1 cellular context compared by ENCODE assay signal in the genomic region with DNA sequence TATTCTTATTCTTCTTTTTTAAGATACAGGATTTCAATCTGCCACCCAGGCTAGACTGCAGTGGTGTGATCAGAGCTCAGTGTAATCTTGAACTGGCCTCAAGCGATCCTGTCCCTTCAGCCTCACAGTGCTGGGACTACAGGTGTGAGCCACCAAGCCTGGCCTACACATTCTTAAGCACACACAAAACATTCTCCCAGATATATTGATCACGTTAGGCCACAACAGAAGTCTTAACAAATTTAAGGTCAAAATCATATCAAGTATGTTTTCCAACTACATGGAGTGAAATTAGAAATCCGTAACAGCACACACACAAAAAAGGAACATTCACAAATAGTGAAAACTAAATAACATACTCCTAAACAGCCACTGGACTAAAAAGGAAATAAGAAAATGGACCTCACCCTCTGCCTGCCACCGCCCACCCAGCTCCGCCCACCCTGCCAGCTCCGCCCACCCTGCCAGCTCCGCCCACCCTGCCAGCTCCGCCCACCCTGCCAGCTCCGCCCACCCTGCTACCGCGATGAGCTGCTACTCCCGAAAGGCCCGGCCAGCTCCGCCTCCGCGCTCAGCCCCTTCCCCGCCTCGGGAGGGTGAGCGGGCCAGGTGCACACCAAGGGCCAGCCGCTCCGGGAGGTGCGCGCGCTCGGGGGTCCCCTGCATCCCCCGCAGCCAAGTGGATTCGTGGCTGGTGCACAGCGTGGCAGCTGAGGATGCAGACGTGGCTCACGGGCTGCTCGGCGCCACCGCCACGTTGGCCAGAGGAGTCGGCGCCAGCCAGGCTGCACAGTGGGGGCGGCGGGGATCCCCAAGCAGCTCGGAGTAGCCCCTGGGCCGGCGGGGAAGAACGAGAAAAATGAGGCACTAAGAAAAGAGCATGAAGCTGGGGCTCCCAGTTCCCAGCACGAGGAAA.
TF ChIP-seq lines count a peak whose summit lies in the region.

No MANE protein-coding gene starts in this region.

TF ChIP-seq in HepG2, 621 proteins besides CTCF, POLR2A, EP300 and RAD21 (continued from another document and continues in another):
- TF ChIP-seq MEIS1 (CRISPR knock-in tag; IDR thresholded peaks at IDR 0.05; ENCODE audit: borderline replicate concordance) (peak; percentile 19; the same call in 1 of the 2 replicates), NR3C1 (CRISPR knock-in tag; IDR thresholded peaks at IDR 0.05) (peak; percentile 92; the same call in 1 of the 2 replicates), ZNF3 (CRISPR knock-in tag; IDR thresholded peaks at IDR 0.05) (no peak), AGO1 (IDR thresholded peaks at IDR 0.05; ENCODE audit: low read depth, low read length, poor library complexity, severe bottlenecking) (peak; percentile 77), TCF12 (IDR thresholded peaks at IDR 0.05) (no peak), TCF12 (CRISPR knock-in tag; IDR thresholded peaks at IDR 0.05) (0 out of 2 replicates have a peak, but pooled peaks have one; percentile 64), YEATS2 (CRISPR knock-in tag; IDR thresholded peaks at IDR 0.05; ENCODE audit: borderline replicate concordance) (peak; percentile 75), ZNF766 (CRISPR knock-in tag; IDR thresholded peaks at IDR 0.05; ENCODE audit: borderline replicate concordance) (peak; percentile 73; the same call in 1 of the 2 replicates), ZFP82 (CRISPR knock-in tag; IDR thresholded peaks at IDR 0.05; ENCODE audit: borderline replicate concordance) (peak; percentile 78; the same call in 1 of the 2 replicates), MAZ (IDR thresholded peaks at IDR 0.05; ENCODE audit: borderline replicate concordance, low read depth, low read length) (peak; percentile 43; the same call in 1 of the 2 replicates), MAZ (CRISPR knock-in tag; IDR thresholded peaks at IDR 0.05; ENCODE audit: low read depth) (peak; percentile 71; the same call in 1 of the 2 replicates), ZNF263 (CRISPR knock-in tag; IDR thresholded peaks at IDR 0.05) (peak; percentile 60), SAP130 (CRISPR knock-in tag; IDR thresholded peaks at IDR 0.05; ENCODE audit: low read depth) (peak; percentile 86), PRMT3 (CRISPR knock-in tag; IDR thresholded peaks at IDR 0.05; ENCODE audit: borderline replicate concordance, low read depth) (peak; percentile 75; the same call in 1 of the 2 replicates), MTF2 (CRISPR knock-in tag; IDR thresholded peaks at IDR 0.05; ENCODE audit: borderline replicate concordance) (peak; percentile 98), TARDBP (CRISPR knock-in tag; IDR thresholded peaks at IDR 0.05) (peak; percentile 77; the same call in 1 of the 2 replicates), ZNF136 (CRISPR knock-in tag; IDR thresholded peaks at IDR 0.05; ENCODE audit: low read depth) (peak; percentile 60; the same call in 1 of the 2 replicates), NFKB2 (CRISPR knock-in tag; IDR thresholded peaks at IDR 0.05; ENCODE audit: borderline replicate concordance) (peak; percentile 80; the same call in 1 of the 2 replicates), ZNF441 (CRISPR knock-in tag; IDR thresholded peaks at IDR 0.05; ENCODE audit: borderline replicate concordance) (0 out of 2 replicates have a peak, but pooled peaks have one; percentile 53), SYNCRIP (IDR thresholded peaks at IDR 0.05; ENCODE audit: insufficient read depth, low read depth, low read length) (no peak), RARA (CRISPR knock-in tag; IDR thresholded peaks at IDR 0.05) (peak; percentile 25; the same call in 1 of the 2 replicates), ZNF280B (CRISPR knock-in tag; IDR thresholded peaks at IDR 0.05; ENCODE audit: borderline replicate concordance) (peak; percentile 94; the same call in 1 of the 2 replicates), U2AF2 (IDR thresholded peaks at IDR 0.05; ENCODE audit: low read depth, low read length) (no peak), ZNF616 (CRISPR knock-in tag; IDR thresholded peaks at IDR 0.05; ENCODE audit: low read depth) (0 out of 2 replicates have a peak, but pooled peaks have one; percentile 55), ZFYVE20 (CRISPR knock-in tag; IDR thresholded peaks at IDR 0.05; ENCODE audit: borderline replicate concordance, low read depth) (peak; percentile 96), ZMAT3 (CRISPR knock-in tag; conservative IDR thresholded peaks at IDR 0.05) (peak; percentile 98), HDAC1 (CRISPR knock-in tag; IDR thresholded peaks at IDR 0.05) (peak; percentile 95), ZNF326 (CRISPR knock-in tag; IDR thresholded peaks at IDR 0.05; ENCODE audit: borderline replicate concordance) (peak; percentile 22; the same call in 1 of the 2 replicates), ZNF235 (CRISPR knock-in tag; IDR thresholded peaks at IDR 0.05; ENCODE audit: borderline replicate concordance) (peak; percentile 92; the same call in 1 of the 2 replicates), TEAD3 (CRISPR knock-in tag; optimal IDR thresholded peaks at IDR 0.05; ENCODE audit: borderline replicate concordance) (peak; percentile 73), BORCS8-MEF2B (CRISPR knock-in tag; IDR thresholded peaks at IDR 0.05) (peak; percentile 96), ZNF792 (CRISPR knock-in tag; IDR thresholded peaks at IDR 0.05) (peak; percentile 41; the same call in 1 of the 2 replicates), BATF2 (CRISPR knock-in tag; IDR thresholded peaks at IDR 0.05) (0 out of 2 replicates have a peak, but pooled peaks have one; percentile 53), PHF20 (CRISPR knock-in tag; IDR thresholded peaks at IDR 0.05) (peak; percentile 63; the same call in 1 of the 2 replicates), SIX1 (CRISPR knock-in tag; IDR thresholded peaks at IDR 0.05; ENCODE audit: borderline replicate concordance) (no peak), CBX1 (IDR thresholded peaks at IDR 0.05; ENCODE audit: low read depth) (peak; percentile 71), ZBTB3 (CRISPR knock-in tag; IDR thresholded peaks at IDR 0.05; ENCODE audit: borderline replicate concordance, low read depth) (peak; percentile 42; the same call in 1 of the 2 replicates), ZIK1 (CRISPR knock-in tag; IDR thresholded peaks at IDR 0.05; ENCODE audit: borderline replicate concordance, low read depth) (peak; percentile 38; the same call in 1 of the 2 replicates), CSRNP2 (CRISPR knock-in tag; conservative IDR thresholded peaks at IDR 0.05; ENCODE audit: low read depth) (0 out of 2 replicates have a peak, but pooled peaks have one; percentile 45), ZNF550 (CRISPR knock-in tag; IDR thresholded peaks at IDR 0.05; ENCODE audit: borderline replicate concordance) (peak; percentile 87; the same call in 1 of the 2 replicates), ETV5 (CRISPR knock-in tag; IDR thresholded peaks at IDR 0.05; ENCODE audit: borderline replicate concordance) (peak; percentile 51; the same call in 1 of the 2 replicates), ESRRA (CRISPR knock-in tag; IDR thresholded peaks at IDR 0.05; ENCODE audit: low read depth) (peak; percentile 62; the same call in 1 of the 2 replicates), KLF12 (CRISPR knock-in tag; IDR thresholded peaks at IDR 0.05; ENCODE audit: borderline replicate concordance) (peak; percentile 70; the same call in 1 of the 2 replicates), ZNF879 (CRISPR knock-in tag; IDR thresholded peaks at IDR 0.05) (peak; percentile 92; the same call in 1 of the 2 replicates), HOXA9 (CRISPR knock-in tag; IDR thresholded peaks at IDR 0.05; ENCODE audit: borderline replicate concordance) (peak; percentile 58; the same call in 1 of the 2 replicates), MXD1 (CRISPR knock-in tag; IDR thresholded peaks at IDR 0.05) (peak; percentile 93), AGO2 (optimal IDR thresholded peaks at IDR 0.05; ENCODE audit: low read depth, low read length) (peak; percentile 83)
- TF ChIP-seq, protein P1, sequence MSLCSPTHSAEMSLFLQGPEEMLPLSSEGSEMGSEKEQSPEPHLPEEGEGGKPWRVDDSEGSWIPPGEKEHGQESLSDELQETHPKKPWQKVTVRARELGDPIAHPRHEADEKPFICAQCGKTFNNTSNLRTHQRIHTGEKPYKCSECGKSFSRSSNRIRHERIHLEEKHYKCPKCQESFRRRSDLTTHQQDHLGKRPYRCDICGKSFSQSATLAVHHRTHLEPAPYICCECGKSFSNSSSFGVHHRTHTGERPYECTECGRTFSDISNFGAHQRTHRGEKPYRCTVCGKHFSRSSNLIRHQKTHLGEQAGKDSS (CRISPR knock-in tag; IDR thresholded peaks at IDR 0.05; ENCODE audit: borderline replicate concordance, low read depth) = peak; percentile 89; the same call in 1 of the 2 replicates
- TF ChIP-seq, protein P2, sequence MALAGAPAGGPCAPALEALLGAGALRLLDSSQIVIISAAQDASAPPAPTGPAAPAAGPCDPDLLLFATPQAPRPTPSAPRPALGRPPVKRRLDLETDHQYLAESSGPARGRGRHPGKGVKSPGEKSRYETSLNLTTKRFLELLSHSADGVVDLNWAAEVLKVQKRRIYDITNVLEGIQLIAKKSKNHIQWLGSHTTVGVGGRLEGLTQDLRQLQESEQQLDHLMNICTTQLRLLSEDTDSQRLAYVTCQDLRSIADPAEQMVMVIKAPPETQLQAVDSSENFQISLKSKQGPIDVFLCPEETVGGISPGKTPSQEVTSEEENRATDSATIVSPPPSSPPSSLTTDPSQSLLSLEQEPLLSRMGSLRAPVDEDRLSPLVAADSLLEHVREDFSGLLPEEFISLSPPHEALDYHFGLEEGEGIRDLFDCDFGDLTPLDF (CRISPR knock-in tag; IDR thresholded peaks at IDR 0.05) = peak; percentile 61; the same call in 1 of the 2 replicates
- TF ChIP-seq, protein P3, sequence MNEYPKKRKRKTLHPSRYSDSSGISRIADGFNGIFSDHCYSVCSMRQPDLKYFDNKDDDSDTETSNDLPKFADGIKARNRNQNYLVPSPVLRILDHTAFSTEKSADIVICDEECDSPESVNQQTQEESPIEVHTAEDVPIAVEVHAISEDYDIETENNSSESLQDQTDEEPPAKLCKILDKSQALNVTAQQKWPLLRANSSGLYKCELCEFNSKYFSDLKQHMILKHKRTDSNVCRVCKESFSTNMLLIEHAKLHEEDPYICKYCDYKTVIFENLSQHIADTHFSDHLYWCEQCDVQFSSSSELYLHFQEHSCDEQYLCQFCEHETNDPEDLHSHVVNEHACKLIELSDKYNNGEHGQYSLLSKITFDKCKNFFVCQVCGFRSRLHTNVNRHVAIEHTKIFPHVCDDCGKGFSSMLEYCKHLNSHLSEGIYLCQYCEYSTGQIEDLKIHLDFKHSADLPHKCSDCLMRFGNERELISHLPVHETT (CRISPR knock-in tag; conservative IDR thresholded peaks at IDR 0.05) = peak; percentile 66
- TF ChIP-seq, protein P4, sequence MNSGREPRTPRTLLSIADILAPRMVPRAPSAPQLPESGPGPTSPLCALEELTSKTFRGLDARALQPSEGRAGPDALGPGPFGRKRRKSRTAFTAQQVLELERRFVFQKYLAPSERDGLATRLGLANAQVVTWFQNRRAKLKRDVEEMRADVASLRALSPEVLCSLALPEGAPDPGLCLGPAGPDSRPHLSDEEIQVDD (CRISPR knock-in tag; IDR thresholded peaks at IDR 0.05; ENCODE audit: borderline replicate concordance) = peak; percentile 82
- TF ChIP-seq, protein P5, sequence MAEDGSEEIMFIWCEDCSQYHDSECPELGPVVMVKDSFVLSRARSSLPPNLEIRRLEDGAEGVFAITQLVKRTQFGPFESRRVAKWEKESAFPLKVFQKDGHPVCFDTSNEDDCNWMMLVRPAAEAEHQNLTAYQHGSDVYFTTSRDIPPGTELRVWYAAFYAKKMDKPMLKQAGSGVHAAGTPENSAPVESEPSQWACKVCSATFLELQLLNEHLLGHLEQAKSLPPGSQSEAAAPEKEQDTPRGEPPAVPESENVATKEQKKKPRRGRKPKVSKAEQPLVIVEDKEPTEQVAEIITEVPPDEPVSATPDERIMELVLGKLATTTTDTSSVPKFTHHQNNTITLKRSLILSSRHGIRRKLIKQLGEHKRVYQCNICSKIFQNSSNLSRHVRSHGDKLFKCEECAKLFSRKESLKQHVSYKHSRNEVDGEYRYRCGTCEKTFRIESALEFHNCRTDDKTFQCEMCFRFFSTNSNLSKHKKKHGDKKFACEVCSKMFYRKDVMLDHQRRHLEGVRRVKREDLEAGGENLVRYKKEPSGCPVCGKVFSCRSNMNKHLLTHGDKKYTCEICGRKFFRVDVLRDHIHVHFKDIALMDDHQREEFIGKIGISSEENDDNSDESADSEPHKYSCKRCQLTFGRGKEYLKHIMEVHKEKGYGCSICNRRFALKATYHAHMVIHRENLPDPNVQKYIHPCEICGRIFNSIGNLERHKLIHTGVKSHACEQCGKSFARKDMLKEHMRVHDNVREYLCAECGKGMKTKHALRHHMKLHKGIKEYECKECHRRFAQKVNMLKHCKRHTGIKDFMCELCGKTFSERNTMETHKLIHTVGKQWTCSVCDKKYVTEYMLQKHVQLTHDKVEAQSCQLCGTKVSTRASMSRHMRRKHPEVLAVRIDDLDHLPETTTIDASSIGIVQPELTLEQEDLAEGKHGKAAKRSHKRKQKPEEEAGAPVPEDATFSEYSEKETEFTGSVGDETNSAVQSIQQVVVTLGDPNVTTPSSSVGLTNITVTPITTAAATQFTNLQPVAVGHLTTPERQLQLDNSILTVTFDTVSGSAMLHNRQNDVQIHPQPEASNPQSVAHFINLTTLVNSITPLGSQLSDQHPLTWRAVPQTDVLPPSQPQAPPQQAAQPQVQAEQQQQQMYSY (CRISPR knock-in tag; IDR thresholded peaks at IDR 0.05) = 0 out of 2 replicates have a peak, but pooled peaks have one; percentile 49
